ENCODE assay signal across 19 cellular contexts in genomic region chr15:50751394-50751793, GRCh38.
"Had no signal": no experiment of that assay in that cellular context is flagged by ENCODE, and none has a peak within 500 bp of the region (broad histone marks: within the 10 kb centered on the region; RNA-seq: fewer than 3 reads in every experiment).

No MANE protein-coding gene starts in this region.

- H3K27ac Mint-ChIP-seq: activated naive CD8-positive, alpha-beta T cell treated with anti-CD3 and anti-CD28 coated beads, Interleukin-2, amount 10 ng/mL, durations not matched to agents 7 days and 5 days had no signal

- H3K9me3 Mint-ChIP-seq: activated naive CD8-positive, alpha-beta T cell treated with anti-CD3 and anti-CD28 coated beads, Interleukin-2, amount 10 ng/mL, durations not matched to agents 7 days and 5 days; activated T-cell treated with anti-CD3 and anti-CD28 coated beads, Interleukin-2, amount 50 U/mL, for 72 hours had no signal

- H3K27me3 ChIP-seq: thyroid gland, upper lobe of right lung had no signal

- H3K27me3 Mint-ChIP-seq: activated naive CD8-positive, alpha-beta T cell treated with anti-CD3 and anti-CD28 coated beads, Interleukin-2, amount 10 ng/mL, durations not matched to agents 7 days and 5 days; naive B cell had no signal

- H3K27ac ChIP-seq: lower lobe of right lung, thyroid gland, upper lobe of right lung had no signal

- DNase-seq: activated CD4-positive, alpha-beta T cell treated with anti-CD3 and anti-CD28 coated beads, Interleukin-2, amount 50 U/mL, for 1 hour; activated CD8-positive, alpha-beta memory T cell treated with anti-CD3 and anti-CD28 coated beads for 24 hours; activated gamma-delta T cell treated with Interleukin-2 at 50 U/mL for 16 hours; activated naive CD8-positive, alpha-beta T cell treated with anti-CD3 and anti-CD28 coated beads, Interleukin-2, amount 10 ng/mL, durations not matched to agents 7 days and 5 days; activated T-cell treated with anti-CD3 and anti-CD28 coated beads, Interleukin-2, amount 50 U/mL, for 72 hours; erythroblast; foreskin fibroblast; kidney; lower lobe of right lung; naive B cell; retina; stimulated activated CD4-positive, alpha-beta T cell treated with anti-CD3 and anti-CD28 coated beads, Interleukin-2, amount 100 ng/mL, for 48 hours; stimulated activated CD8-positive, alpha-beta memory T cell treated with anti-CD3 and anti-CD28 coated beads, Interleukin-4, amount 100 ng/mL, for 48 hours; stimulated activated naive CD4-positive, alpha-beta T cell; substantia nigra; SW 1271; thyroid gland; upper lobe of right lung had no signal

- H3K4me3 ChIP-seq: lower lobe of right lung, thyroid gland, upper lobe of right lung had no signal

- ATAC-seq: activated T-cell treated with anti-CD3 and anti-CD28 coated beads, Interleukin-2, amount 50 U/mL, for 72 hours; left lobe of liver; lower lobe of right lung; upper lobe of right lung had no signal

- H3K9me3 ChIP-seq: lower lobe of right lung, thyroid gland, upper lobe of right lung had no signal

- H3K4me3 Mint-ChIP-seq: activated naive CD8-positive, alpha-beta T cell treated with anti-CD3 and anti-CD28 coated beads, Interleukin-2, amount 10 ng/mL, durations not matched to agents 7 days and 5 days; naive B cell had no signal
